1 cellular context compared by ENCODE assay signal in the genomic region with DNA sequence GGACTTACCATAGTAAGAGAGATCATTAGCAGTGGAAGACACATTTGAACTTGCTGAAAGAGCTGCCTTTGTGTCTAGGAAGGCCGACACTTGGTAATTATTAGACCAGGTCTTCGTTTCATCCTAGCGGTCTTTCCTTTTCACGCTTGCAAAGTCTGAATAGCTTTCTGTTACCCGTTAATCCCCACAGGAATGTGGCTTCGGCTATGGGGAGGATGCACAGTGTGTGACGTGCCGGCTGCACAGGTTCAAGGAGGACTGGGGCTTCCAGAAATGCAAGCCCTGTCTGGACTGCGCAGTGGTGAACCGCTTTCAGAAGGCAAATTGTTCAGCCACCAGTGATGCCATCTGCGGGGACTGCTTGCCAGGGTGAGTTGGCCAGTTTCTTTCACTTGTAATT.
A peak's percentile ranks its signal among the peaks of the same experiment; 100 is the strongest.
TF ChIP-seq lines count a peak whose summit lies in the region.

No MANE protein-coding gene starts in this region.

TF ChIP-seq in HepG2, 621 proteins besides CTCF, POLR2A, EP300 and RAD21 (continued from another document and continues in another):
- TF ChIP-seq, protein P1, sequence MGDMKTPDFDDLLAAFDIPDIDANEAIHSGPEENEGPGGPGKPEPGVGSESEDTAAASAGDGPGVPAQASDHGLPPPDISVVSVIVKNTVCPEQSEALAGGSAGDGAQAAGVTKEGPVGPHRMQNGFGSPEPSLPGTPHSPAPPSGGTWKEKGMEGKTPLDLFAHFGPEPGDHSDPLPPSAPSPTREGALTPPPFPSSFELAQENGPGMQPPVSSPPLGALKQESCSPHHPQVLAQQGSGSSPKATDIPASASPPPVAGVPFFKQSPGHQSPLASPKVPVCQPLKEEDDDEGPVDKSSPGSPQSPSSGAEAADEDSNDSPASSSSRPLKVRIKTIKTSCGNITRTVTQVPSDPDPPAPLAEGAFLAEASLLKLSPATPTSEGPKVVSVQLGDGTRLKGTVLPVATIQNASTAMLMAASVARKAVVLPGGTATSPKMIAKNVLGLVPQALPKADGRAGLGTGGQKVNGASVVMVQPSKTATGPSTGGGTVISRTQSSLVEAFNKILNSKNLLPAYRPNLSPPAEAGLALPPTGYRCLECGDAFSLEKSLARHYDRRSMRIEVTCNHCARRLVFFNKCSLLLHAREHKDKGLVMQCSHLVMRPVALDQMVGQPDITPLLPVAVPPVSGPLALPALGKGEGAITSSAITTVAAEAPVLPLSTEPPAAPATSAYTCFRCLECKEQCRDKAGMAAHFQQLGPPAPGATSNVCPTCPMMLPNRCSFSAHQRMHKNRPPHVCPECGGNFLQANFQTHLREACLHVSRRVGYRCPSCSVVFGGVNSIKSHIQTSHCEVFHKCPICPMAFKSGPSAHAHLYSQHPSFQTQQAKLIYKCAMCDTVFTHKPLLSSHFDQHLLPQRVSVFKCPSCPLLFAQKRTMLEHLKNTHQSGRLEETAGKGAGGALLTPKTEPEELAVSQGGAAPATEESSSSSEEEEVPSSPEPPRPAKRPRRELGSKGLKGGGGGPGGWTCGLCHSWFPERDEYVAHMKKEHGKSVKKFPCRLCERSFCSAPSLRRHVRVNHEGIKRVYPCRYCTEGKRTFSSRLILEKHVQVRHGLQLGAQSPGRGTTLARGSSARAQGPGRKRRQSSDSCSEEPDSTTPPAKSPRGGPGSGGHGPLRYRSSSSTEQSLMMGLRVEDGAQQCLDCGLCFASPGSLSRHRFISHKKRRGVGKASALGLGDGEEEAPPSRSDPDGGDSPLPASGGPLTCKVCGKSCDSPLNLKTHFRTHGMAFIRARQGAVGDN (CRISPR knock-in tag; IDR thresholded peaks at IDR 0.05): peak; percentile 88
- TF ChIP-seq ZNF331 (CRISPR knock-in tag; IDR thresholded peaks at IDR 0.05): peak; percentile 85
- TF ChIP-seq ZNF383 (CRISPR knock-in tag; IDR thresholded peaks at IDR 0.05; ENCODE audit: borderline replicate concordance): peak; percentile 40; the same call in 1 of the 2 replicates
- peak; percentile 58; the same call in 1 of the 2 replicates for TF ChIP-seq IRF2 (CRISPR knock-in tag; IDR thresholded peaks at IDR 0.05)
- peak; percentile 85; the same call in 1 of the 2 replicates for TF ChIP-seq HMG20A (CRISPR knock-in tag; IDR thresholded peaks at IDR 0.05; ENCODE audit: borderline replicate concordance)
- TF ChIP-seq BRD4 (CRISPR knock-in tag; IDR thresholded peaks at IDR 0.05): peak; percentile 58; the same call in 1 of the 2 replicates
- TF ChIP-seq, protein P2, sequence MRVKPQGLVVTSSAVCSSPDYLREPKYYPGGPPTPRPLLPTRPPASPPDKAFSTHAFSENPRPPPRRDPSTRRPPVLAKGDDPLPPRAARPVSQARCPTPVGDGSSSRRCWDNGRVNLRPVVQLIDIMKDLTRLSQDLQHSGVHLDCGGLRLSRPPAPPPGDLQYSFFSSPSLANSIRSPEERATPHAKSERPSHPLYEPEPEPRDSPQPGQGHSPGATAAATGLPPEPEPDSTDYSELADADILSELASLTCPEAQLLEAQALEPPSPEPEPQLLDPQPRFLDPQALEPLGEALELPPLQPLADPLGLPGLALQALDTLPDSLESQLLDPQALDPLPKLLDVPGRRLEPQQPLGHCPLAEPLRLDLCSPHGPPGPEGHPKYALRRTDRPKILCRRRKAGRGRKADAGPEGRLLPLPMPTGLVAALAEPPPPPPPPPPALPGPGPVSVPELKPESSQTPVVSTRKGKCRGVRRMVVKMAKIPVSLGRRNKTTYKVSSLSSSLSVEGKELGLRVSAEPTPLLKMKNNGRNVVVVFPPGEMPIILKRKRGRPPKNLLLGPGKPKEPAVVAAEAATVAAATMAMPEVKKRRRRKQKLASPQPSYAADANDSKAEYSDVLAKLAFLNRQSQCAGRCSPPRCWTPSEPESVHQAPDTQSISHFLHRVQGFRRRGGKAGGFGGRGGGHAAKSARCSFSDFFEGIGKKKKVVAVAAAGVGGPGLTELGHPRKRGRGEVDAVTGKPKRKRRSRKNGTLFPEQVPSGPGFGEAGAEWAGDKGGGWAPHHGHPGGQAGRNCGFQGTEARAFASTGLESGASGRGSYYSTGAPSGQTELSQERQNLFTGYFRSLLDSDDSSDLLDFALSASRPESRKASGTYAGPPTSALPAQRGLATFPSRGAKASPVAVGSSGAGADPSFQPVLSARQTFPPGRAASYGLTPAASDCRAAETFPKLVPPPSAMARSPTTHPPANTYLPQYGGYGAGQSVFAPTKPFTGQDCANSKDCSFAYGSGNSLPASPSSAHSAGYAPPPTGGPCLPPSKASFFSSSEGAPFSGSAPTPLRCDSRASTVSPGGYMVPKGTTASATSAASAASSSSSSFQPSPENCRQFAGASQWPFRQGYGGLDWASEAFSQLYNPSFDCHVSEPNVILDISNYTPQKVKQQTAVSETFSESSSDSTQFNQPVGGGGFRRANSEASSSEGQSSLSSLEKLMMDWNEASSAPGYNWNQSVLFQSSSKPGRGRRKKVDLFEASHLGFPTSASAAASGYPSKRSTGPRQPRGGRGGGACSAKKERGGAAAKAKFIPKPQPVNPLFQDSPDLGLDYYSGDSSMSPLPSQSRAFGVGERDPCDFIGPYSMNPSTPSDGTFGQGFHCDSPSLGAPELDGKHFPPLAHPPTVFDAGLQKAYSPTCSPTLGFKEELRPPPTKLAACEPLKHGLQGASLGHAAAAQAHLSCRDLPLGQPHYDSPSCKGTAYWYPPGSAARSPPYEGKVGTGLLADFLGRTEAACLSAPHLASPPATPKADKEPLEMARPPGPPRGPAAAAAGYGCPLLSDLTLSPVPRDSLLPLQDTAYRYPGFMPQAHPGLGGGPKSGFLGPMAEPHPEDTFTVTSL (CRISPR knock-in tag; IDR thresholded peaks at IDR 0.05; ENCODE audit: borderline replicate concordance): peak; percentile 93; the same call in 1 of the 2 replicates
- peak; percentile 20; the same call in 1 of the 2 replicates for TF ChIP-seq NR2F2 (IDR thresholded peaks at IDR 0.05; ENCODE audit: borderline replicate concordance, low read depth)
- peak; percentile 83 for TF ChIP-seq ASH2L (IDR thresholded peaks at IDR 0.05; ENCODE audit: insufficient read length, low read depth, low read length)
- TF ChIP-seq, protein P3, sequence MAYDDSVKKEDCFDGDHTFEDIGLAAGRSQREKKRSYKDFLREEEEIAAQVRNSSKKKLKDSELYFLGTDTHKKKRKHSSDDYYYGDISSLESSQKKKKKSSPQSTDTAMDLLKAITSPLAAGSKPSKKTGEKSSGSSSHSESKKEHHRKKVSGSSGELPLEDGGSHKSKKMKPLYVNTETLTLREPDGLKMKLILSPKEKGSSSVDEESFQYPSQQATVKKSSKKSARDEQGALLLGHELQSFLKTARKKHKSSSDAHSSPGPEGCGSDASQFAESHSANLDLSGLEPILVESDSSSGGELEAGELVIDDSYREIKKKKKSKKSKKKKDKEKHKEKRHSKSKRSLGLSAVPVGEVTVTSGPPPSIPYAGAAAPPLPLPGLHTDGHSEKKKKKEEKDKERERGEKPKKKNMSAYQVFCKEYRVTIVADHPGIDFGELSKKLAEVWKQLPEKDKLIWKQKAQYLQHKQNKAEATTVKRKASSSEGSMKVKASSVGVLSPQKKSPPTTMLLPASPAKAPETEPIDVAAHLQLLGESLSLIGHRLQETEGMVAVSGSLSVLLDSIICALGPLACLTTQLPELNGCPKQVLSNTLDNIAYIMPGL (CRISPR knock-in tag; IDR thresholded peaks at IDR 0.05; ENCODE audit: borderline replicate concordance in 1 of 2, low read depth in 1 of 2): 0 out of 4 replicates have a peak, but pooled peaks of 1 of the 2 experiments have one; percentile 32
- TF ChIP-seq, protein P4, sequence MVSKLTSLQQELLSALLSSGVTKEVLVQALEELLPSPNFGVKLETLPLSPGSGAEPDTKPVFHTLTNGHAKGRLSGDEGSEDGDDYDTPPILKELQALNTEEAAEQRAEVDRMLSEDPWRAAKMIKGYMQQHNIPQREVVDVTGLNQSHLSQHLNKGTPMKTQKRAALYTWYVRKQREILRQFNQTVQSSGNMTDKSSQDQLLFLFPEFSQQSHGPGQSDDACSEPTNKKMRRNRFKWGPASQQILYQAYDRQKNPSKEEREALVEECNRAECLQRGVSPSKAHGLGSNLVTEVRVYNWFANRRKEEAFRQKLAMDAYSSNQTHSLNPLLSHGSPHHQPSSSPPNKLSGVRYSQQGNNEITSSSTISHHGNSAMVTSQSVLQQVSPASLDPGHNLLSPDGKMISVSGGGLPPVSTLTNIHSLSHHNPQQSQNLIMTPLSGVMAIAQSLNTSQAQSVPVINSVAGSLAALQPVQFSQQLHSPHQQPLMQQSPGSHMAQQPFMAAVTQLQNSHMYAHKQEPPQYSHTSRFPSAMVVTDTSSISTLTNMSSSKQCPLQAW (CRISPR knock-in tag; IDR thresholded peaks at IDR 0.05): peak; percentile 94
- peak; percentile 82 for TF ChIP-seq FOXA3 (CRISPR knock-in tag; IDR thresholded peaks at IDR 0.05)
- TF ChIP-seq, protein P5, sequence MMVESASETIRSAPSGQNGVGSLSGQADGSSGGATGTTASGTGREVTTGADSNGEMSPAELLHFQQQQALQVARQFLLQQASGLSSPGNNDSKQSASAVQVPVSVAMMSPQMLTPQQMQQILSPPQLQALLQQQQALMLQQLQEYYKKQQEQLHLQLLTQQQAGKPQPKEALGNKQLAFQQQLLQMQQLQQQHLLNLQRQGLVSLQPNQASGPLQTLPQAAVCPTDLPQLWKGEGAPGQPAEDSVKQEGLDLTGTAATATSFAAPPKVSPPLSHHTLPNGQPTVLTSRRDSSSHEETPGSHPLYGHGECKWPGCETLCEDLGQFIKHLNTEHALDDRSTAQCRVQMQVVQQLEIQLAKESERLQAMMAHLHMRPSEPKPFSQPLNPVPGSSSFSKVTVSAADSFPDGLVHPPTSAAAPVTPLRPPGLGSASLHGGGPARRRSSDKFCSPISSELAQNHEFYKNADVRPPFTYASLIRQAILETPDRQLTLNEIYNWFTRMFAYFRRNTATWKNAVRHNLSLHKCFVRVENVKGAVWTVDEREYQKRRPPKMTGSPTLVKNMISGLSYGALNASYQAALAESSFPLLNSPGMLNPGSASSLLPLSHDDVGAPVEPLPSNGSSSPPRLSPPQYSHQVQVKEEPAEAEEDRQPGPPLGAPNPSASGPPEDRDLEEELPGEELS (CRISPR knock-in tag; IDR thresholded peaks at IDR 0.05): peak; percentile 89
- peak; percentile 85 for TF ChIP-seq RARA (CRISPR knock-in tag; IDR thresholded peaks at IDR 0.05)
- TF ChIP-seq CBFB (CRISPR knock-in tag; IDR thresholded peaks at IDR 0.05): peak; percentile 75; the same call in 1 of the 2 replicates
- TF ChIP-seq PRMT3 (CRISPR knock-in tag; IDR thresholded peaks at IDR 0.05; ENCODE audit: borderline replicate concordance, low read depth): no peak; the same call in 1 of the 2 replicates
- peak; percentile 51; the same call in 1 of the 2 replicates for TF ChIP-seq NR2C2 (CRISPR knock-in tag; IDR thresholded peaks at IDR 0.05; ENCODE audit: borderline replicate concordance)
- TF ChIP-seq KDM6A (CRISPR knock-in tag; IDR thresholded peaks at IDR 0.05; ENCODE audit: low read depth): peak; percentile 51
- TF ChIP-seq CEBPG (CRISPR knock-in tag; IDR thresholded peaks at IDR 0.05): peak; percentile 58
- 0 out of 2 replicates have a peak, but pooled peaks have one; percentile 30 for TF ChIP-seq SPEN (CRISPR knock-in tag; IDR thresholded peaks at IDR 0.05; ENCODE audit: low read depth)
- peak; percentile 33; the same call in 1 of the 2 replicates for TF ChIP-seq ZNF629 (CRISPR knock-in tag; conservative IDR thresholded peaks at IDR 0.05)
- peak; percentile 92 for TF ChIP-seq SALL1 (CRISPR knock-in tag; IDR thresholded peaks at IDR 0.05)
- TF ChIP-seq MAFG (CRISPR knock-in tag; IDR thresholded peaks at IDR 0.05): no peak
- TF ChIP-seq, protein P6, sequence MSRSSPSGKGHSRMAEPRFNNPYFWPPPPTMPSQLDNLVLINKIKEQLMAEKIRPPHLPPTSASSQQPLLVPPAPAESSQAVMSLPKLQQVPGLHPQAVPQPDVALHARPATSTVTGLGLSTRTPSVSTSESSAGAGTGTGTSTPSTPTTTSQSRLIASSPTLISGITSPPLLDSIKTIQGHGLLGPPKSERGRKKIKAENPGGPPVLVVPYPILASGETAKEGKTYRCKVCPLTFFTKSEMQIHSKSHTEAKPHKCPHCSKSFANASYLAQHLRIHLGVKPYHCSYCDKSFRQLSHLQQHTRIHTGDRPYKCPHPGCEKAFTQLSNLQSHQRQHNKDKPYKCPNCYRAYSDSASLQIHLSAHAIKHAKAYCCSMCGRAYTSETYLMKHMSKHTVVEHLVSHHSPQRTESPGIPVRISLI (CRISPR knock-in tag; IDR thresholded peaks at IDR 0.05; ENCODE audit: borderline replicate concordance): peak; percentile 57; the same call in 1 of the 2 replicates
- TF ChIP-seq MTA1 (CRISPR knock-in tag; IDR thresholded peaks at IDR 0.05; ENCODE audit: borderline replicate concordance): peak; percentile 80; the same call in 1 of the 2 replicates
- TF ChIP-seq ESRRA (CRISPR knock-in tag; IDR thresholded peaks at IDR 0.05; ENCODE audit: low read depth): peak; percentile 62; the same call in 1 of the 2 replicates
- 0 out of 2 replicates have a peak, but pooled peaks have one; percentile 70 for TF ChIP-seq TOPORS (CRISPR knock-in tag; IDR thresholded peaks at IDR 0.05)
- TF ChIP-seq, protein P7, sequence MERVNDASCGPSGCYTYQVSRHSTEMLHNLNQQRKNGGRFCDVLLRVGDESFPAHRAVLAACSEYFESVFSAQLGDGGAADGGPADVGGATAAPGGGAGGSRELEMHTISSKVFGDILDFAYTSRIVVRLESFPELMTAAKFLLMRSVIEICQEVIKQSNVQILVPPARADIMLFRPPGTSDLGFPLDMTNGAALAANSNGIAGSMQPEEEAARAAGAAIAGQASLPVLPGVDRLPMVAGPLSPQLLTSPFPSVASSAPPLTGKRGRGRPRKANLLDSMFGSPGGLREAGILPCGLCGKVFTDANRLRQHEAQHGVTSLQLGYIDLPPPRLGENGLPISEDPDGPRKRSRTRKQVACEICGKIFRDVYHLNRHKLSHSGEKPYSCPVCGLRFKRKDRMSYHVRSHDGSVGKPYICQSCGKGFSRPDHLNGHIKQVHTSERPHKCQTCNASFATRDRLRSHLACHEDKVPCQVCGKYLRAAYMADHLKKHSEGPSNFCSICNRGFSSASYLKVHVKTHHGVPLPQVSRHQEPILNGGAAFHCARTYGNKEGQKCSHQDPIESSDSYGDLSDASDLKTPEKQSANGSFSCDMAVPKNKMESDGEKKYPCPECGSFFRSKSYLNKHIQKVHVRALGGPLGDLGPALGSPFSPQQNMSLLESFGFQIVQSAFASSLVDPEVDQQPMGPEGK (CRISPR knock-in tag; IDR thresholded peaks at IDR 0.05): peak; percentile 75
- 0 out of 2 replicates have a peak, but pooled peaks have one; percentile 58 for TF ChIP-seq SIX1 (CRISPR knock-in tag; IDR thresholded peaks at IDR 0.05; ENCODE audit: borderline replicate concordance)
- TF ChIP-seq, protein P8, sequence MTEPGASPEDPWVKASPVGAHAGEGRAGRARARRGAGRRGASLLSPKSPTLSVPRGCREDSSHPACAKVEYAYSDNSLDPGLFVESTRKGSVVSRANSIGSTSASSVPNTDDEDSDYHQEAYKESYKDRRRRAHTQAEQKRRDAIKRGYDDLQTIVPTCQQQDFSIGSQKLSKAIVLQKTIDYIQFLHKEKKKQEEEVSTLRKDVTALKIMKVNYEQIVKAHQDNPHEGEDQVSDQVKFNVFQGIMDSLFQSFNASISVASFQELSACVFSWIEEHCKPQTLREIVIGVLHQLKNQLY (CRISPR knock-in tag; IDR thresholded peaks at IDR 0.05): peak; percentile 86
- TF ChIP-seq KMT2A (CRISPR knock-in tag; IDR thresholded peaks at IDR 0.05): peak; percentile 67; the same call in 1 of the 2 replicates
- peak; percentile 74; the same call in 1 of the 2 replicates for TF ChIP-seq MIER3 (CRISPR knock-in tag; IDR thresholded peaks at IDR 0.05; ENCODE audit: borderline replicate concordance)
- peak; percentile 41; the same call in 1 of the 2 replicates for TF ChIP-seq CCDC6 (CRISPR knock-in tag; IDR thresholded peaks at IDR 0.05)
- TF ChIP-seq ZNF431 (CRISPR knock-in tag; IDR thresholded peaks at IDR 0.05; ENCODE audit: borderline replicate concordance, low read depth): 0 out of 2 replicates have a peak, but pooled peaks have one; percentile 34
- peak; percentile 68; the same call in 1 of the 2 replicates for TF ChIP-seq ZNF350 (CRISPR knock-in tag; IDR thresholded peaks at IDR 0.05; ENCODE audit: borderline replicate concordance, low read depth)
- 0 out of 2 replicates have a peak, but pooled peaks have one; percentile 42 for TF ChIP-seq ZSCAN25 (CRISPR knock-in tag; IDR thresholded peaks at IDR 0.05)
